In the genomic region with DNA sequence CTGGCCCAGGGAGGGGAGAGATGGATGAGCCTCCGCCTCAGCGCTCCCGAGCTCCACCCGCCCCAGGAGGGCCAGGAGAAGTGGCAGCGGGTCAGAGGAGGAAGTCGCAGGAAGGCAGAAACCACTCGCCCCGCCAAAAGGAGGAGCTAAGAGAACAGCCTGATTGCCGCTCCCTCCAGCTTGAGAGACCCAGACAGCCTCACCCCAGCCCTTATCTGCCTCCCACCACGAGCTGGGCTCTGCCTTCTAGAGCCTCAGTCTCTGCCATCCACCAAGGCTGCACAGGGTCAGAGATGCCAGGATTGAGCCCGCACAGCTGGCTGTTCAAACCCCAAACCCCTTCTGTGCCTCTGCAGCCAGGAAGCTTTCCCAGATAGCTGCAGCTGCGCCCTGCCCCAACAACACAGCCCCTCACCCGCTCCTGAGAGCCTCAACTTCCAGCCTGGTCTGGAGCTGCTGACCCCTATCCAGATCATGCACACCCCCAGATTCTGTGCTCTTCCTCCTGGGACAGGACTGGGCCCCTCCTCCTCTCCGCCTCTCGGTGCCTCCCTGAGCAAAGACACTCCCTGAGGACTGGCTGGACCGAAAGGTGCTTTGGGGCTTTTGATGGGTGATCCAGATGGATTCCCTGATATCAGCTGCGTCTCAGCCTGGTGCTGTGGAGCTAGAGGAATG, we compare ENCODE assay signal across 1 cellular context.
TF ChIP-seq lines count a peak whose summit lies in the region.

No MANE protein-coding gene starts in this region.

TF ChIP-seq in K562, 482 proteins besides CTCF, POLR2A, EP300 and RAD21 (continued from another document):
- no peak for TF ChIP-seq HMBOX1 (IDR thresholded peaks at IDR 0.05)
- TF ChIP-seq ZNF134 (CRISPR knock-in tag; conservative IDR thresholded peaks at IDR 0.05): no peak
- TF ChIP-seq STAT6 (CRISPR knock-in tag; IDR thresholded peaks at IDR 0.05): no peak
- TF ChIP-seq, protein P1, sequence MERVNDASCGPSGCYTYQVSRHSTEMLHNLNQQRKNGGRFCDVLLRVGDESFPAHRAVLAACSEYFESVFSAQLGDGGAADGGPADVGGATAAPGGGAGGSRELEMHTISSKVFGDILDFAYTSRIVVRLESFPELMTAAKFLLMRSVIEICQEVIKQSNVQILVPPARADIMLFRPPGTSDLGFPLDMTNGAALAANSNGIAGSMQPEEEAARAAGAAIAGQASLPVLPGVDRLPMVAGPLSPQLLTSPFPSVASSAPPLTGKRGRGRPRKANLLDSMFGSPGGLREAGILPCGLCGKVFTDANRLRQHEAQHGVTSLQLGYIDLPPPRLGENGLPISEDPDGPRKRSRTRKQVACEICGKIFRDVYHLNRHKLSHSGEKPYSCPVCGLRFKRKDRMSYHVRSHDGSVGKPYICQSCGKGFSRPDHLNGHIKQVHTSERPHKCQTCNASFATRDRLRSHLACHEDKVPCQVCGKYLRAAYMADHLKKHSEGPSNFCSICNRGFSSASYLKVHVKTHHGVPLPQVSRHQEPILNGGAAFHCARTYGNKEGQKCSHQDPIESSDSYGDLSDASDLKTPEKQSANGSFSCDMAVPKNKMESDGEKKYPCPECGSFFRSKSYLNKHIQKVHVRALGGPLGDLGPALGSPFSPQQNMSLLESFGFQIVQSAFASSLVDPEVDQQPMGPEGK (CRISPR knock-in tag; IDR thresholded peaks at IDR 0.05; ENCODE audit: borderline replicate concordance): no peak
- TF ChIP-seq GABPB2 (CRISPR knock-in tag; conservative IDR thresholded peaks at IDR 0.05): no peak
- TF ChIP-seq ZNF253 (CRISPR knock-in tag; conservative IDR thresholded peaks at IDR 0.05): no peak
- TF ChIP-seq SMC3 (conservative IDR thresholded peaks at IDR 0.05; ENCODE audit: insufficient read depth, low read depth, low read length): 0 out of 2 replicates have a peak, but pooled peaks have one; percentile 2
- TF ChIP-seq TSHZ1 (CRISPR knock-in tag; IDR thresholded peaks at IDR 0.05): no peak
- TF ChIP-seq DDX20 (tag; IDR thresholded peaks at IDR 0.05; ENCODE audit: low read depth): no peak
- no peak for TF ChIP-seq E2F4 (CRISPR knock-in tag; IDR thresholded peaks at IDR 0.05; ENCODE audit: low read depth)
- TF ChIP-seq PTBP1 (IDR thresholded peaks at IDR 0.05; ENCODE audit: low read depth, low read length): no peak
- no peak for TF ChIP-seq NFATC3 (IDR thresholded peaks at IDR 0.05)
- no peak for TF ChIP-seq NFIX (CRISPR knock-in tag; IDR thresholded peaks at IDR 0.05; ENCODE audit: low read depth)
- TF ChIP-seq C11orf30 (IDR thresholded peaks at IDR 0.05; ENCODE audit: low read depth): no peak
- TF ChIP-seq TBP (optimal IDR thresholded peaks at IDR 0.05; ENCODE audit: low read depth, low read length): peak; percentile 53
- no peak for TF ChIP-seq CREBBP (IDR thresholded peaks at IDR 0.05; ENCODE audit: low read depth, low read length)
- no peak for TF ChIP-seq ZSCAN29 (IDR thresholded peaks at IDR 0.05)
- TF ChIP-seq ERF (CRISPR knock-in tag; IDR thresholded peaks at IDR 0.05): no peak
- peak; percentile 50; the same call in 1 of the 2 replicates for TF ChIP-seq CREM (IDR thresholded peaks at IDR 0.05; ENCODE audit: low read depth)
- no peak for TF ChIP-seq MED1 (CRISPR knock-in tag; IDR thresholded peaks at IDR 0.05; ENCODE audit: borderline replicate concordance)
- TF ChIP-seq SP1 (CRISPR knock-in tag; IDR thresholded peaks at IDR 0.05): no peak
- no peak for TF ChIP-seq NR2C2 (CRISPR knock-in tag; IDR thresholded peaks at IDR 0.05)
- no peak for TF ChIP-seq NR2C2 (tag; IDR thresholded peaks at IDR 0.05)
- TF ChIP-seq DNMT1 (IDR thresholded peaks at IDR 0.05): no peak
- TF ChIP-seq XRCC4 (IDR thresholded peaks at IDR 0.05; ENCODE audit: extremely low read depth, insufficient read depth, insufficient read length): no peak
- TF ChIP-seq ZNF644 (tag; IDR thresholded peaks at IDR 0.05; ENCODE audit: low read depth): no peak
- TF ChIP-seq CBX3 (IDR thresholded peaks at IDR 0.05; ENCODE audit: borderline replicate concordance in 1 of 2, low read length in 2 of 2): no peak
- peak; percentile 86 for TF ChIP-seq POLR2G (IDR thresholded peaks at IDR 0.05; ENCODE audit: low read depth, low read length)
- TF ChIP-seq ATF4 (CRISPR knock-in tag; IDR thresholded peaks at IDR 0.05): no peak
- TF ChIP-seq KDM1A (IDR thresholded peaks at IDR 0.05): peak; percentile 28 to 69; a peak in 3 of 4 replicates
- TF ChIP-seq ILK (tag; IDR thresholded peaks at IDR 0.05; ENCODE audit: borderline replicate concordance, low read depth): no peak
- peak; percentile 16; the same call in 1 of the 2 replicates for TF ChIP-seq PHF8 (IDR thresholded peaks at IDR 0.05; ENCODE audit: borderline replicate concordance, low read length)
- TF ChIP-seq POLR2B (IDR thresholded peaks at IDR 0.05; ENCODE audit: low read depth, partially characterized antibody): peak; percentile 66
